ENCODE assay signal across 7 cellular contexts in genomic region chr12:49740277-49740676, GRCh38. TPM values are rescaled to one million over a fixed set of nuclear protein-coding genes. Genes with fewer than 3 reads are reported as not detected.
DNase-seq lines count a peak whose midpoint lies in the region; ATAC-seq, FAIRE-seq and TF ChIP-seq lines count a peak whose summit lies in the region.
"Not testable (repeated sequence)": the region's sequence is repeated elsewhere in the genome, so short reads cannot be mapped to it uniquely, and the experiment has no call there.

No MANE protein-coding gene starts in this region.

- H3K9me3 Mint-ChIP-seq in GM23338: not testable (repeated sequence)

- not testable (repeated sequence) for DNase-seq in GM23338 (ENCODE audit: low spot score); SK-N-SH; K562 (ENCODE audit: extremely low read depth in 1 of 4, low spot score in 3 of 4); HepG2 (ENCODE audit: low spot score); suprapubic skin (ENCODE audit: low spot score in 2 of 2)

- not testable (repeated sequence) for FAIRE-seq in K562 (lab: Jason Lieb, UNC); HepG2 (lab: Jason Lieb, UNC)

- H3K27ac ChIP-seq in C4-2B: peak overlapping the region; percentile 80
- not testable (repeated sequence) for H3K27ac ChIP-seq in GM23338 (ENCODE audit: low read depth); SK-N-SH (ENCODE audit: low read depth in 2 of 2, low read length in 1 of 2); K562 (ENCODE audit: extremely low read depth, low read depth, low read length); HepG2 (ENCODE audit: extremely low read length, insufficient read depth, low read length)
- H3K27ac ChIP-seq in neutrophil: peak overlapping the region; percentile 98
- H3K27ac ChIP-seq in suprapubic skin: peak overlapping the region; percentile 65

- WGBS in SK-N-SH (ENCODE audit: low lambda C conversion rate): 95% methylated on average over 12 of the region's 12 CpGs
- WGBS in K562 (ENCODE audit: insufficient coverage, low coverage, missing lambda C conversion rate): 84% methylated on average over 12 of the region's 12 CpGs
- WGBS in HepG2 (ENCODE audit: low lambda C conversion rate): 54% methylated on average over 12 of the region's 12 CpGs
- 94% methylated on average over 12 of the region's 12 CpGs for WGBS in suprapubic skin

- not testable (repeated sequence) for H3K9me3 ChIP-seq in SK-N-SH; K562 (replicated peaks; ENCODE audit: control insufficient read depth, insufficient read depth, low read depth, low read length); HepG2 (ENCODE audit: low read length); neutrophil; suprapubic skin

- H3K36me3 ChIP-seq in GM23338 (ENCODE audit: insufficient read depth); HepG2 (replicated peaks in 1 of 2; ENCODE audit: control insufficient read depth in 1 of 2, insufficient read depth in 2 of 2, low read length in 2 of 2); suprapubic skin: not testable (repeated sequence)
- H3K36me3 ChIP-seq in SK-N-SH (replicated peaks in 1 of 2; ENCODE audit: control insufficient read depth in 1 of 2, insufficient read depth in 2 of 2, low read length in 1 of 2) (peaks cover 5 to 14% of the 10 kb centered on the region in 2 experiments), K562 (ENCODE audit: control insufficient read depth, insufficient read depth, low read length) (peaks cover 21% of the 10 kb centered on the region), neutrophil (peaks cover 18% of the 10 kb centered on the region)

- H3F3A ChIP-seq in GM23338 (replicated peaks; ENCODE audit: low read depth): not testable (repeated sequence)
- H3F3A ChIP-seq in SK-N-SH (replicated peaks; ENCODE audit: insufficient read depth): peaks cover 10% of the 10 kb centered on the region

- H3K4me1 Mint-ChIP-seq in GM23338: peaks cover 21% of the 10 kb centered on the region

- H2AFZ ChIP-seq in GM23338 (peak overlapping the region; percentile 77), SK-N-SH (ENCODE audit: low read depth) (0 out of 2 replicates have a peak overlapping the region, but pooled peaks have one; percentile 99)
- not testable (repeated sequence) for H2AFZ ChIP-seq in K562 (ENCODE audit: low read depth, low read length); HepG2 (ENCODE audit: low read length)

- H3K9ac ChIP-seq in SK-N-SH; K562 (ENCODE audit: insufficient read depth in 1 of 2, low read depth in 2 of 2, low read length in 2 of 2); HepG2 (ENCODE audit: insufficient read depth, low read depth, low read length): not testable (repeated sequence)

- TF ChIP-seq EP300 in SK-N-SH (IDR thresholded peaks at IDR 0.05; ENCODE audit: borderline replicate concordance in 1 of 2, low read depth in 1 of 2, low read length in 1 of 2); K562 (IDR thresholded peaks at IDR 0.05; ENCODE audit: low read length); HepG2 (IDR thresholded peaks at IDR 0.05; ENCODE audit: low read depth in 2 of 2, low read length in 2 of 2); HepG2 (CRISPR knock-in tag; IDR thresholded peaks at IDR 0.05; ENCODE audit: borderline replicate concordance); suprapubic skin (IDR thresholded peaks at IDR 0.05): not testable (repeated sequence)

- H3K4me1 ChIP-seq in GM23338 (ENCODE audit: insufficient read depth): peaks cover 10% of the 10 kb centered on the region; the same call in 1 of the 2 replicates
- peaks cover 13% of the 10 kb centered on the region in 2 experiments for H3K4me1 ChIP-seq in SK-N-SH (ENCODE audit: control insufficient read depth in 1 of 2, insufficient read depth in 2 of 2, low read depth in 1 of 2, low read length in 1 of 2)
- H3K4me1 ChIP-seq in K562 (replicated peaks in 1 of 2; ENCODE audit: control insufficient read depth in 2 of 2, insufficient read depth in 2 of 2, low read length in 2 of 2): peaks cover 10 to 18% of the 10 kb centered on the region in 2 experiments
- H3K4me1 ChIP-seq in HepG2 (ENCODE audit: insufficient read depth, low read length): peaks cover 34% of the 10 kb centered on the region
- peaks cover 36 to 41% of the 10 kb centered on the region in 2 experiments for H3K4me1 ChIP-seq in neutrophil (ENCODE audit: control insufficient read depth in 1 of 2, insufficient read depth in 1 of 2, low read depth in 1 of 2, low read length in 1 of 2)
- peaks cover 36% of the 10 kb centered on the region for H3K4me1 ChIP-seq in suprapubic skin

- H4K20me1 ChIP-seq in GM23338 (replicated peaks; ENCODE audit: insufficient read depth) (peaks cover 30% of the 10 kb centered on the region), SK-N-SH (ENCODE audit: insufficient read depth) (peaks cover 36% of the 10 kb centered on the region), K562 (replicated peaks; ENCODE audit: control insufficient read depth, insufficient read depth, low read length) (peaks cover 33% of the 10 kb centered on the region), HepG2 (ENCODE audit: insufficient read depth, low read length) (peaks cover 35% of the 10 kb centered on the region)

- TF ChIP-seq CTCF in C4-2B (conservative IDR thresholded peaks at IDR 0.05); GM23338 (conservative IDR thresholded peaks at IDR 0.05; ENCODE audit: low read depth in 2 of 2); SK-N-SH (IDR thresholded peaks at IDR 0.05); K562 (IDR thresholded peaks at IDR 0.05 in 2 of 3, conservative IDR thresholded peaks at IDR 0.05 in 1 of 3; ENCODE audit: insufficient read depth in 2 of 3, low read depth in 1 of 3, low read length in 3 of 3); HepG2 (CRISPR knock-in tag; IDR thresholded peaks at IDR 0.05); neutrophil (IDR thresholded peaks at IDR 0.05); suprapubic skin (IDR thresholded peaks at IDR 0.05): not testable (repeated sequence)

- not testable (repeated sequence) for H3K9me2 ChIP-seq in GM23338 (ENCODE audit: insufficient read depth); SK-N-SH

- H3K9me1 ChIP-seq in K562 (ENCODE audit: control insufficient read depth, insufficient read depth, low read length): not testable (repeated sequence)

- H3K79me2 ChIP-seq in GM23338 (replicated peaks; ENCODE audit: insufficient read depth) (peaks cover 36% of the 10 kb centered on the region), SK-N-SH (ENCODE audit: insufficient read depth) (peaks cover 36% of the 10 kb centered on the region), K562 (ENCODE audit: control insufficient read depth, insufficient read depth, low read length) (peaks cover 40% of the 10 kb centered on the region), HepG2 (ENCODE audit: insufficient read depth, low read length) (peaks cover 39% of the 10 kb centered on the region)

- TF ChIP-seq POLR2A in K562 (conservative IDR thresholded peaks at IDR 0.05); HepG2 (IDR thresholded peaks at IDR 0.05; ENCODE audit: insufficient read depth in 1 of 2, low read depth in 2 of 2, low read length in 2 of 2); suprapubic skin (IDR thresholded peaks at IDR 0.05): not testable (repeated sequence)

- in situ Hi-C loops in K562 (cut with MboI); HepG2 (cut with HindIII; ENCODE audit: extremely low pct_ligation_motif_present, low pct_unique_long_range_greater_than_20kb): not testable (repeated sequence)

- POLR2A ChIA-PET in SK-N-SH (lab: Yijun Ruan, JAX): not testable (repeated sequence)
- POLR2A ChIA-PET in K562 (lab: Yijun Ruan, JAX): interaction anchor here (1.6 to 2.2 kb wide), 6 partner anchors 14 to 104 kb away, joined by 6 to 21 read pairs (median 9); no protein-coding TSS in a partner anchor
- POLR2A ChIA-PET in HepG2 (lab: Yijun Ruan, JAX): interaction anchor here (0.9 to 2.0 kb wide), 6 partner anchors 20 to 117 kb away, joined by 4 to 15 read pairs (median 10); partner anchors contain the start of genes FMNL3 and PRPF40B

- H3K36me3 Mint-ChIP-seq in GM23338 (ENCODE audit: low read depth): peaks cover 13% of the 10 kb centered on the region

- not testable (repeated sequence) for BruUV-seq in K562 (replicated peaks; lab: Mats Ljungman, UMichigan); HepG2 (replicated peaks; lab: Mats Ljungman, UMichigan)

- CTCF ChIA-PET in SK-N-SH (lab: Yijun Ruan, JAX) (interaction anchor here (0.6 to 2.2 kb wide), 23 partner anchors 11 to 1762 kb away, joined by 3 to 22 read pairs (median 6); partner anchors contain the start of gene PRPF40B), K562 (lab: Yijun Ruan, JAX; ENCODE audit: low intra/inter-chr PET ratio) (interaction anchor here (0.7 kb wide), 1 partner anchor 103 kb away, joined by 3 read pairs; no protein-coding TSS in a partner anchor), HepG2 (lab: Yijun Ruan, JAX; ENCODE audit: low intra/inter-chr PET ratio, low total read pairs) (interaction anchor here (0.7 kb wide), 1 partner anchor 23 kb away, joined by 3 read pairs; no protein-coding TSS in a partner anchor)

- not testable (repeated sequence) for H3K27me3 ChIP-seq in GM23338 (ENCODE audit: insufficient read depth); SK-N-SH (ENCODE audit: insufficient read depth); K562 (ENCODE audit: control insufficient read depth in 2 of 2, insufficient read depth in 2 of 2, low read length in 2 of 2); HepG2 (ENCODE audit: control insufficient read depth in 1 of 2, insufficient read depth in 2 of 2, low read length in 2 of 2); neutrophil; suprapubic skin

- TF ChIP-seq RAD21 in SK-N-SH (IDR thresholded peaks at IDR 0.05; ENCODE audit: low read length); K562 (CRISPR knock-in tag; conservative IDR thresholded peaks at IDR 0.05 in 1 of 2, IDR thresholded peaks at IDR 0.05 in 1 of 2); HepG2 (CRISPR knock-in tag; IDR thresholded peaks at IDR 0.05): not testable (repeated sequence)

- not testable (repeated sequence) for H3K4me3 Mint-ChIP-seq in GM23338

- H3K27me3 Mint-ChIP-seq in GM23338 (ENCODE audit: insufficient read depth, low read depth, poor library complexity): not testable (repeated sequence)

- intact Hi-C loops in K562 (cut with micrococcal nuclease): loop anchor here (2.0 kb wide), 2 partner anchors 33 to 39 kb away; partner anchors contain the start of gene FMNL3
- intact Hi-C loops in HepG2 (cut with micrococcal nuclease; ENCODE audit: unreplicated experiment): not testable (repeated sequence)

- H3K27ac Mint-ChIP-seq in GM23338: not testable (repeated sequence)

- ATAC-seq in GM23338, K562, HepG2: not testable (repeated sequence)

- H3K4me3 ChIP-seq in GM23338; SK-N-SH (ENCODE audit: low read depth in 2 of 2, low read length in 1 of 2); K562; HepG2 (replicated peaks in 1 of 3; ENCODE audit: insufficient read depth in 1 of 3, low read depth in 2 of 3, low read length in 3 of 3); suprapubic skin: not testable (repeated sequence)
- H3K4me3 ChIP-seq in neutrophil (ENCODE audit: low read depth in 1 of 2, low read length in 1 of 2): peak overlapping the region in 1 of 2 experiments; percentile 91

- H3K4me2 ChIP-seq in GM23338 (peak overlapping the region; percentile 64; the same call in 1 of the 2 replicates), HepG2 (ENCODE audit: low read depth, low read length) (peak overlapping the region; percentile 79)
- not testable (repeated sequence) for H3K4me2 ChIP-seq in SK-N-SH; K562 (ENCODE audit: insufficient read depth, low read length)

RNA-seq across cellular contexts. Expression of gene TMBIM6, which starts 1.1 kb away (rescaled TPM):
- 336 and 349 TPM in 2 replicates for total RNA-seq in GM23338 (2014; rRNA removed; shearing (Covaris generic))
- 240 and 245 TPM in 2 replicates for polyA plus RNA-seq in GM23338 (2016; fragmentation: Nextera tagmentation; extraction: Ambion mirVana)
- 290 and 360 TPM in 2 replicates for polyA plus RNA-seq in SK-N-SH (2012; rRNA removed)
- 355 TPM in 2 replicates for polyA plus RNA-seq in SK-N-SH (2012; cell fraction: cytosol; rRNA removed)
- polyA plus RNA-seq in SK-N-SH (2012; cell fraction: nucleus; rRNA removed): 242 and 304 TPM in 2 replicates
- total RNA-seq in K562 (2011; cell fraction: chromatin; rRNA removed; ENCODE audit: low replicate concordance): 401 and 445 TPM in 2 replicates
- total RNA-seq in K562 (2011; cell fraction: nucleolus; rRNA removed): 407 and 460 TPM in 2 replicates
- 608 and 797 TPM in 2 replicates for total RNA-seq in K562 (2011; cell fraction: nucleoplasm; rRNA removed)
- 147 and 188 TPM in 2 replicates for total RNA-seq in K562 (2014; rRNA removed)
- total RNA-seq in K562 (2014; rRNA removed; fragmentation: Illumina TruSeq; extraction: Trizol): 268 and 290 TPM in 2 replicates
- total RNA-seq in K562 (2015; rRNA removed; fragmentation: Illumina TruSeq; extraction: Trizol): 247 and 254 TPM in 2 replicates
- 322 and 355 TPM in 2 replicates for total RNA-seq in K562 (2021)
- polyA plus RNA-seq in K562 (2011; rRNA removed): 357 and 403 TPM in 2 replicates
- polyA plus RNA-seq in K562 (2011; cell fraction: cytosol; rRNA removed): 276 and 434 TPM in 2 replicates
- 186 and 273 TPM in 2 replicates for polyA plus RNA-seq in K562 (2011; cell fraction: nucleus; rRNA removed)
- polyA plus RNA-seq in K562 (2012): 452 and 476 TPM in 2 replicates
- 325 and 352 TPM in 2 replicates for polyA plus RNA-seq in K562 (2014; fragmentation: Illumina TruSeq; extraction: Trizol)
- 1,000 to 10,000 TPM; 1,205 to 1,288 TPM for polyA plus RNA-seq in K562 (2014; fragmentation: Nextera tagmentation; extraction: Ambion mirVana)
- 197 and 209 TPM in 2 replicates for polyA plus RNA-seq in K562 (2014; rRNA removed)
- polyA minus RNA-seq in K562 (2011; rRNA and poly(A)+ RNA removed): 220 and 237 TPM in 2 replicates
- polyA minus RNA-seq in K562 (2011; cell fraction: cytosol; rRNA and poly(A)+ RNA removed): 91.4 and 130 TPM in 2 replicates
- 50.4 and 88.6 TPM in 2 replicates for polyA minus RNA-seq in K562 (2011; cell fraction: nucleus; rRNA and poly(A)+ RNA removed)
- 220 and 412 TPM in 2 replicates for total RNA-seq in HepG2 (2016; rRNA removed; fragmentation: Illumina TruSeq; extraction: Trizol)
- total RNA-seq in HepG2 (2016; cell fraction: cytosol; rRNA removed; fragmentation: Illumina TruSeq; extraction: Trizol; ENCODE audit: low read depth): 49.6 and 57.4 TPM in 2 replicates
- 229 and 414 TPM in 2 replicates for total RNA-seq in HepG2 (2016; cell fraction: insoluble cytoplasmic fraction; rRNA removed; fragmentation: Illumina TruSeq; extraction: Trizol)
- total RNA-seq in HepG2 (2016; cell fraction: membrane; rRNA removed; fragmentation: Illumina TruSeq; extraction: Trizol): 85.8 and 89.3 TPM in 2 replicates
- total RNA-seq in HepG2 (2016; cell fraction: nucleus; rRNA removed; fragmentation: Illumina TruSeq; extraction: Trizol): 296 and 323 TPM in 2 replicates
- 445 and 468 TPM in 2 replicates for polyA plus RNA-seq in HepG2 (2011; rRNA removed)
- 286 and 485 TPM in 2 replicates for polyA plus RNA-seq in HepG2 (2011; cell fraction: cytosol; rRNA removed)
- 231 and 241 TPM in 2 replicates for polyA plus RNA-seq in HepG2 (2011; cell fraction: nucleus; rRNA removed)
- polyA plus RNA-seq in HepG2 (2012): 423 and 441 TPM in 2 replicates
- 62.2 and 68.0 TPM in 2 replicates for polyA plus RNA-seq in HepG2 (2016; cell fraction: cytosol; fragmentation: Illumina TruSeq; extraction: Trizol; ENCODE audit: low read depth)
- 213 and 227 TPM in 2 replicates for polyA plus RNA-seq in HepG2 (2016; cell fraction: insoluble cytoplasmic fraction; fragmentation: Illumina TruSeq; extraction: Trizol; ENCODE audit: low read depth)
- polyA plus RNA-seq in HepG2 (2016; cell fraction: membrane; fragmentation: Illumina TruSeq; extraction: Trizol; ENCODE audit: low read depth): 53.8 and 54.1 TPM in 2 replicates
- 552 and 556 TPM in 2 replicates for polyA plus RNA-seq in HepG2 (2016; cell fraction: nucleus; fragmentation: Illumina TruSeq; extraction: Trizol; ENCODE audit: insufficient read depth, low read depth)
- polyA minus RNA-seq in HepG2 (2011; rRNA and poly(A)+ RNA removed; ENCODE audit: low replicate concordance): 536 and 564 TPM in 2 replicates
- 151 and 170 TPM in 2 replicates for polyA minus RNA-seq in HepG2 (2011; cell fraction: cytosol; rRNA and poly(A)+ RNA removed)
- polyA minus RNA-seq in HepG2 (2011; cell fraction: nucleus; rRNA and poly(A)+ RNA removed): 151 and 168 TPM in 2 replicates
- 100 to 1,000 TPM; 292 to 468 (median 377) TPM for total RNA-seq in suprapubic skin

RNA-seq across cellular contexts. Expression of gene FMNL3, which starts 33.1 kb away (rescaled TPM):
- 17.8 and 32.6 TPM in 2 replicates for total RNA-seq in GM23338 (2014; rRNA removed; shearing (Covaris generic))
- polyA plus RNA-seq in GM23338 (2016; fragmentation: Nextera tagmentation; extraction: Ambion mirVana) (8.7 and 10.5 TPM in 2 replicates), SK-N-SH (2012; rRNA removed) (10.2 and 13.1 TPM in 2 replicates), K562 (2011; rRNA removed) (6.9 and 7.0 TPM in 2 replicates), K562 (2014; fragmentation: Illumina TruSeq; extraction: Trizol) (6.7 and 7.7 TPM in 2 replicates), K562 (2014; fragmentation: Nextera tagmentation; extraction: Ambion mirVana) (under 1 TPM; 0.49 to 0.53 TPM), K562 (2014; rRNA removed) (5.4 and 7.4 TPM in 2 replicates), HepG2 (2011; rRNA removed) (0.44 and 0.64 TPM in 2 replicates)
- 6.6 and 8.8 TPM in 2 replicates for polyA plus RNA-seq in SK-N-SH (2012; cell fraction: cytosol; rRNA removed)
- 19.5 and 24.9 TPM in 2 replicates for polyA plus RNA-seq in SK-N-SH (2012; cell fraction: nucleus; rRNA removed)
- 38.8 and 46.8 TPM in 2 replicates for total RNA-seq in K562 (2011; cell fraction: chromatin; rRNA removed; ENCODE audit: low replicate concordance)
- 17.4 and 19.8 TPM in 2 replicates for total RNA-seq in K562 (2011; cell fraction: nucleolus; rRNA removed)
- total RNA-seq in K562 (2011; cell fraction: nucleoplasm; rRNA removed): 20.3 and 21.7 TPM in 2 replicates
- total RNA-seq in K562 (2014; rRNA removed) (8.8 and 9.5 TPM in 2 replicates), K562 (2014; rRNA removed; fragmentation: Illumina TruSeq; extraction: Trizol) (6.8 and 7.9 TPM in 2 replicates), K562 (2015; rRNA removed; fragmentation: Illumina TruSeq; extraction: Trizol) (6.4 and 7.1 TPM in 2 replicates), K562 (2021) (11.1 and 14.4 TPM in 2 replicates), HepG2 (2016; rRNA removed; fragmentation: Illumina TruSeq; extraction: Trizol) (0.79 and 1.1 TPM in 2 replicates), suprapubic skin (1 to 10 TPM; 3.2 to 8.4 (median 6.7) TPM)
- polyA plus RNA-seq in K562 (2011; cell fraction: cytosol; rRNA removed): 5.4 and 7.5 TPM in 2 replicates
- polyA plus RNA-seq in K562 (2011; cell fraction: nucleus; rRNA removed): 22.2 and 25.7 TPM in 2 replicates
- 8.6 and 13.4 TPM in 2 replicates for polyA plus RNA-seq in K562 (2012)
- polyA minus RNA-seq in K562 (2011; rRNA and poly(A)+ RNA removed): 17.9 and 21.0 TPM in 2 replicates
- polyA minus RNA-seq in K562 (2011; cell fraction: cytosol; rRNA and poly(A)+ RNA removed): 8.6 and 11.9 TPM in 2 replicates
- polyA minus RNA-seq in K562 (2011; cell fraction: nucleus; rRNA and poly(A)+ RNA removed): 8.9 and 16.9 TPM in 2 replicates
- total RNA-seq in HepG2 (2016; cell fraction: cytosol; rRNA removed; fragmentation: Illumina TruSeq; extraction: Trizol; ENCODE audit: low read depth): 0.10 and 0.44 TPM in 2 replicates
- 0.82 and 1.00 TPM in 2 replicates for total RNA-seq in HepG2 (2016; cell fraction: insoluble cytoplasmic fraction; rRNA removed; fragmentation: Illumina TruSeq; extraction: Trizol)
- 0.55 and 0.80 TPM in 2 replicates for total RNA-seq in HepG2 (2016; cell fraction: membrane; rRNA removed; fragmentation: Illumina TruSeq; extraction: Trizol)
- 0.65 and 1.0 TPM in 2 replicates for total RNA-seq in HepG2 (2016; cell fraction: nucleus; rRNA removed; fragmentation: Illumina TruSeq; extraction: Trizol)
- polyA plus RNA-seq in HepG2 (2011; cell fraction: cytosol; rRNA removed): 0.23 and 0.36 TPM in 2 replicates
- 1.2 and 1.3 TPM in 2 replicates for polyA plus RNA-seq in HepG2 (2011; cell fraction: nucleus; rRNA removed)
- 0.48 and 0.68 TPM in 2 replicates for polyA plus RNA-seq in HepG2 (2012)
- polyA plus RNA-seq in HepG2 (2016; cell fraction: cytosol; fragmentation: Illumina TruSeq; extraction: Trizol; ENCODE audit: low read depth): 0.08 TPM in 2 replicates
- polyA plus RNA-seq in HepG2 (2016; cell fraction: insoluble cytoplasmic fraction; fragmentation: Illumina TruSeq; extraction: Trizol; ENCODE audit: low read depth): 0.69 and 0.75 TPM in 2 replicates
- polyA plus RNA-seq in HepG2 (2016; cell fraction: membrane; fragmentation: Illumina TruSeq; extraction: Trizol; ENCODE audit: low read depth): 0.34 and 0.46 TPM in 2 replicates
- polyA plus RNA-seq in HepG2 (2016; cell fraction: nucleus; fragmentation: Illumina TruSeq; extraction: Trizol; ENCODE audit: insufficient read depth, low read depth): 1.3 and 1.4 TPM in 2 replicates
- 1.4 and 10.5 TPM in 2 replicates for polyA minus RNA-seq in HepG2 (2011; rRNA and poly(A)+ RNA removed; ENCODE audit: low replicate concordance)
- 0.40 and 0.97 TPM in 2 replicates for polyA minus RNA-seq in HepG2 (2011; cell fraction: cytosol; rRNA and poly(A)+ RNA removed)
- 0.75 and 0.77 TPM in 2 replicates for polyA minus RNA-seq in HepG2 (2011; cell fraction: nucleus; rRNA and poly(A)+ RNA removed)
